6 cellular contexts compared by ENCODE assay signal in genomic region chr4:45455217-45455616, GRCh38.
"Had no signal": no experiment of that assay in that cellular context is flagged by ENCODE, and none has a peak within 500 bp of the region (broad histone marks: within the 10 kb centered on the region; RNA-seq: fewer than 3 reads in every experiment).

No MANE protein-coding gene starts in this region.

- H3K4me3 ChIP-seq: K562 had no signal

- H3K4me1 Mint-ChIP-seq: IgD-negative memory B cell had no signal

- H3K27me3 Mint-ChIP-seq: IgD-negative memory B cell had no signal

- H3K36me3 Mint-ChIP-seq: IgD-negative memory B cell had no signal

- DNase-seq: IMR-90, KBM-7 had no signal

- H3K4me3 Mint-ChIP-seq: IgD-negative memory B cell had no signal

- ATAC-seq: HepG2, K562 had no signal

- H3K27ac ChIP-seq: HL-60 had no signal
